Comparison of ENCODE assay signal across 24 cellular contexts in genomic region chr2:169569948-169570347, GRCh38. TPM values are rescaled to one million over a fixed set of nuclear protein-coding genes. Genes with fewer than 3 reads are reported as not detected.
DNase-seq lines count a peak whose midpoint lies in the region; ATAC-seq, FAIRE-seq and TF ChIP-seq lines count a peak whose summit lies in the region.
"Had no signal": no experiment of that assay in that cellular context is flagged by ENCODE, and none has a peak within 500 bp of the region (broad histone marks: within the 10 kb centered on the region; RNA-seq: fewer than 3 reads in every experiment).

No MANE protein-coding gene starts in this region.

- H3K27ac ChIP-seq in HEK293 (ENCODE audit: extremely low read depth, low read depth, low read length) (no peak overlapping the region), SU-DHL-6 (ENCODE audit: low read depth, low read length) (no peak overlapping the region)
- H3K27ac ChIP-seq: A549, HL-60 had no signal

- no peaks in the 10 kb centered on the region; the same call in 1 of the 2 replicates for H4K20me1 ChIP-seq in SU-DHL-6 (ENCODE audit: low read depth, low read length)

- 0 out of 2 replicates have a peak, but pooled peaks cover 6% of the 10 kb centered on the region for H3F3A ChIP-seq in SU-DHL-6 (ENCODE audit: insufficient read depth)

- no peaks in the 10 kb centered on the region for H3K9me2 ChIP-seq in SU-DHL-6 (replicated peaks; ENCODE audit: insufficient read depth, low read length)
- H3K9me2 ChIP-seq: SK-N-SH had no signal

- POLR2A ChIA-PET in HEK293 (lab: Yijun Ruan, JAX): no interaction called here

- H2AFZ ChIP-seq in SU-DHL-6 (ENCODE audit: low read depth, low read length, severe bottlenecking): no peak overlapping the region

- H3K27me3 Mint-ChIP-seq in glutamatergic neuron (ENCODE audit: unreplicated experiment): peaks cover 4% of the 10 kb centered on the region
- H3K27me3 Mint-ChIP-seq: B cell; CD4-positive, CD25-positive, alpha-beta regulatory T cell; T-cell had no signal

- ATAC-seq in omental fat pad (ENCODE audit: low FRiP score) (no peak), GM21723 (IDR thresholded peaks at IDR 0.05; ENCODE audit: unreplicated experiment) (no peak)
- ATAC-seq: A549, HepG2, Panc1, T-cell had no signal

- no peaks in the 10 kb centered on the region for H3K36me3 Mint-ChIP-seq in glutamatergic neuron (ENCODE audit: unreplicated experiment)
- H3K36me3 Mint-ChIP-seq: CD4-positive, CD25-positive, alpha-beta regulatory T cell had no signal

- peaks cover 4% of the 10 kb centered on the region for H3K9me3 Mint-ChIP-seq in glutamatergic neuron (ENCODE audit: unreplicated experiment)
- H3K9me3 Mint-ChIP-seq: CD4-positive, CD25-positive, alpha-beta regulatory T cell; T-cell had no signal

- H3K4me1 Mint-ChIP-seq in glutamatergic neuron (ENCODE audit: low read depth, unreplicated experiment): peaks cover 5% of the 10 kb centered on the region

- H3K4me1 ChIP-seq in HEK293 (ENCODE audit: control insufficient read depth, insufficient read depth, low read length): no peaks in the 10 kb centered on the region

- no peak overlapping the region for H3K9ac ChIP-seq in SU-DHL-6 (ENCODE audit: low read length)
- H3K9ac ChIP-seq: SK-N-SH had no signal

- TF ChIP-seq CTCF in D721Med (IDR thresholded peaks at IDR 0.05; ENCODE audit: insufficient read depth, missing control alignments): no peak
- TF ChIP-seq CTCF in HEK293 (tag by site-specific recombination; IDR thresholded peaks at IDR 0.05): no peak
- no peak for TF ChIP-seq CTCF in SU-DHL-6 (IDR thresholded peaks at IDR 0.05; ENCODE audit: insufficient read depth, low read length, poor library complexity, severe bottlenecking)
- TF ChIP-seq CTCF in glutamatergic neuron (IDR thresholded peaks at IDR 0.05; ENCODE audit: partially characterized antibody, unreplicated experiment): no peak
- no peak for TF ChIP-seq CTCF in omental fat pad (IDR thresholded peaks at IDR 0.05)

- CTCF ChIA-PET in HEK293 (lab: Yijun Ruan, JAX): no interaction called here

- H3K27me3 ChIP-seq in SU-DHL-6 (ENCODE audit: low read length): no peaks in the 10 kb centered on the region

- H3K4me3 Mint-ChIP-seq in glutamatergic neuron (ENCODE audit: unreplicated experiment): peak overlapping the region; percentile 10
- H3K4me3 Mint-ChIP-seq: B cell, T-cell had no signal

- no peak overlapping the region for H3K27ac Mint-ChIP-seq in glutamatergic neuron (ENCODE audit: unreplicated experiment)
- H3K27ac Mint-ChIP-seq: B cell, T-cell had no signal

- FAIRE-seq in D721Med (lab: Jason Lieb, UNC): peak; percentile 67
- FAIRE-seq: A549, HepG2 had no signal

- peaks cover 3 to 12% of the 10 kb centered on the region in 2 experiments; a peak in 2 of 3 replicates for H3K36me3 ChIP-seq in HEK293 (ENCODE audit: control insufficient read depth in 2 of 2, insufficient read depth in 1 of 2, low read length in 2 of 2)
- H3K36me3 ChIP-seq in SU-DHL-6 (ENCODE audit: low read length): peaks cover 6% of the 10 kb centered on the region

- H3K9me3 ChIP-seq in HEK293 (ENCODE audit: control insufficient read depth, insufficient read depth, low read depth, low read length): no peaks in the 10 kb centered on the region
- H3K9me3 ChIP-seq in SU-DHL-6 (ENCODE audit: insufficient read depth, low read length): no peaks in the 10 kb centered on the region
- H3K9me3 ChIP-seq: A549, SK-N-SH had no signal

- H3K4me2 ChIP-seq in SU-DHL-6 (ENCODE audit: low read depth, low read length, poor library complexity, severe bottlenecking): peak overlapping the region; percentile 29
- H3K4me2 ChIP-seq: A549, SK-N-SH had no signal

- no peak overlapping the region for H3K4me3 ChIP-seq in HEK293 (ENCODE audit: low read depth, low read length)
- no peak overlapping the region for H3K4me3 ChIP-seq in SU-DHL-6 (ENCODE audit: insufficient read depth, low read length, poor library complexity, severe bottlenecking)
- H3K4me3 ChIP-seq: A549 had no signal

- DNase-seq in D721Med (ENCODE audit: insufficient read length, low spot score) (no peak), glutamatergic neuron (no peak), A172 (ENCODE audit: low spot score) (no peak), NCI-H2081 treated with DMSO at 0.1 percent for 48 hours (lab: John Stamatoyannopoulos, UW) (no peak), omental fat pad (ENCODE audit: low spot score) (no peak)
- DNase-seq: CD4-positive, CD25-positive, alpha-beta regulatory T cell; DMS153; GDM1; GOT3; HCEC 1CT; KBM-7; NCI-H1417 treated with DMSO at 0.1 percent for 48 hours; NCI-H187; SIG-M5; SK-N-SH; T-cell had no signal

- peaks cover 41% of the 10 kb centered on the region for H3K79me2 ChIP-seq in SU-DHL-6 (ENCODE audit: insufficient read depth, low read length)

TF ChIP-seq in HEK293, 187 proteins besides CTCF, POLR2A, EP300 and RAD21:
- TF ChIP-seq PRDM6 (tag by site-specific recombination; IDR thresholded peaks at IDR 0.05) (peak; percentile 61; the same call in 1 of the 2 replicates), ZNF660 (tag by site-specific recombination; IDR thresholded peaks at IDR 0.05) (peak; percentile 99), ZNF366 (tag by site-specific recombination; conservative IDR thresholded peaks at IDR 0.05) (no peak), ZNF433 (tag by site-specific recombination; IDR thresholded peaks at IDR 0.05; ENCODE audit: low read depth) (no peak), ZNF169 (tag by site-specific recombination; IDR thresholded peaks at IDR 0.05) (no peak)
TF ChIP-seq in HEK293: peak in this region for 2.

RNA-seq across cellular contexts. Expression of gene FASTKD1, which starts 3.7 kb away (rescaled TPM):
- total RNA-seq in glutamatergic neuron (ENCODE audit: unreplicated experiment) (38.1 TPM), omental fat pad (10 to 100 TPM; 11.7 to 23.1 (median 16.9) TPM)
- 37.3 and 40.4 TPM in 2 replicates for total RNA-seq in A172 (2014; rRNA removed; shearing (Covaris generic))

RNA-seq across cellular contexts. Expression of gene PPIG, which starts 14.2 kb away (rescaled TPM):
- 33.7 TPM for total RNA-seq in glutamatergic neuron (ENCODE audit: unreplicated experiment)
- 30.4 and 48.6 TPM in 2 replicates for total RNA-seq in A172 (2014; rRNA removed; shearing (Covaris generic))
- total RNA-seq in omental fat pad: 10 to 100 TPM; 30.2 to 32.5 (median 30.7) TPM
